ENCODE assay signal across 8 cellular contexts in genomic region chr5:112995764-112996618, GRCh38. TPM values are rescaled to one million over a fixed set of nuclear protein-coding genes. Genes with fewer than 3 reads are reported as not detected.
A peak's percentile ranks its signal among the peaks of the same experiment; 100 is the strongest.
DNase-seq lines count a peak whose midpoint lies in the region; ATAC-seq, FAIRE-seq and TF ChIP-seq lines count a peak whose summit lies in the region.

No MANE protein-coding gene starts in this region.

- intact Hi-C loops in right cardiac atrium (cut with DNase I), result loop anchor here in 3 of 4 donors (5.0 to 10.0 kb wide), 6 partner anchors 209 to 611 kb away; partner anchors contain the start of gene YTHDC2 (in 2 of the 3)
- intact Hi-C loops in gastrocnemius medialis (cut with DNase I; ENCODE audit: low total_unique reads), result loop anchor here (5.0 to 10.0 kb wide), 3 partner anchors 299 to 516 kb away; partner anchors contain the start of gene YTHDC2

- TF ChIP-seq CTCF in GM12864 (IDR thresholded peaks at IDR 0.05; ENCODE audit: low read depth, low read length, missing control alignments) (peak; percentile 85), Loucy (conservative IDR thresholded peaks at IDR 0.05; ENCODE audit: low read length) (peak; percentile 69), gastrocnemius medialis (IDR thresholded peaks at IDR 0.05 in 4 of 5, conservative IDR thresholded peaks at IDR 0.05 in 1 of 5) (peak; percentile 61 to 87 (median 77))

- no peak overlapping the region for H3K9ac ChIP-seq in Loucy (ENCODE audit: low read depth, low read length, poor library complexity, severe bottlenecking)

- H3K4me2 ChIP-seq in Loucy (ENCODE audit: low read depth, low read length, poor library complexity, severe bottlenecking), result no peak overlapping the region

- H3K9me2 ChIP-seq in Loucy (replicated peaks; ENCODE audit: low read depth, low read length), result no peaks in the 10 kb centered on the region

- peaks cover 34% of the 10 kb centered on the region; the same call in 1 of the 2 replicates for H3K36me3 ChIP-seq in Loucy (ENCODE audit: insufficient read depth, low read length)
- H3K36me3 ChIP-seq in gastrocnemius medialis, result peaks cover 0 to 11% of the 10 kb centered on the region in 2 donors

- peak; percentile 94 for FAIRE-seq in H54 (lab: Jason Lieb, UNC)

- no peaks in the 10 kb centered on the region for H3F3A ChIP-seq in Loucy (ENCODE audit: low read depth)

- no peak for TF ChIP-seq POLR2A in H54 (IDR thresholded peaks at IDR 0.05; ENCODE audit: low read depth, low read length)
- TF ChIP-seq POLR2A in gastrocnemius medialis (IDR thresholded peaks at IDR 0.05), result no peak

- H3K27me3 ChIP-seq in Loucy (ENCODE audit: insufficient read depth, low read length, poor library complexity, severe bottlenecking) (no peaks in the 10 kb centered on the region), right cardiac atrium (ENCODE audit: control insufficient read depth, insufficient read depth) (no peaks in the 10 kb centered on the region), gastrocnemius medialis (no peaks in the 10 kb centered on the region)

- peaks cover 46% of the 10 kb centered on the region for H3K79me2 ChIP-seq in Loucy (ENCODE audit: insufficient read depth, low read length)

- in situ Hi-C loops in gastrocnemius medialis (cut with MboI; ENCODE audit: low sequenced_read_pairs in 4 of 4), result loop anchor here in 3 of 4 donors (25.0 kb wide), 3 partner anchors 516 to 591 kb away; partner anchors contain the start of gene YTHDC2 (in 2 of the 3)

- peak; percentile 80 to 84 for ATAC-seq in right cardiac atrium
- peak; percentile 80 to 91 for ATAC-seq in gastrocnemius medialis
- no peak for ATAC-seq in GM19324 (IDR thresholded peaks at IDR 0.05; ENCODE audit: low FRiP score, unreplicated experiment)

- no peak overlapping the region for H2AFZ ChIP-seq in Loucy (ENCODE audit: low read length)

- DNase-seq in GM12864 (ENCODE audit: low read depth), result no peak
- DNase-seq in H54 (ENCODE audit: insufficient read length, low spot score), result no peak
- peak; percentile 38 for DNase-seq in T-helper 22 cell (ENCODE audit: low read depth)
- DNase-seq in anterior cingulate cortex (lab: John Stamatoyannopoulos, UW), result peak in 53 of 58 donors; percentile 2 to 81 (median 34)
- peak; percentile 59 to 85 (median 74) for DNase-seq in right cardiac atrium
- peak; percentile 43 to 51 for DNase-seq in gastrocnemius medialis

- H3K4me3 ChIP-seq in GM12864 (ENCODE audit: low read depth, low read length) (no peak overlapping the region), Loucy (ENCODE audit: low read length, poor library complexity, severe bottlenecking) (no peak overlapping the region), right cardiac atrium (ENCODE audit: low read length) (no peak overlapping the region), gastrocnemius medialis (no peak overlapping the region)

- WGBS in right cardiac atrium, result 20% methylated on average over 7 of the region's 7 CpGs

- H4K20me1 ChIP-seq in Loucy (ENCODE audit: insufficient read depth, low read length, poor library complexity, severe bottlenecking), result peaks cover 6% of the 10 kb centered on the region

- H3K27ac ChIP-seq in right cardiac atrium (ENCODE audit: low read length) (no peak overlapping the region), gastrocnemius medialis (no peak overlapping the region)

- H3K4me1 ChIP-seq in Loucy (ENCODE audit: insufficient read depth, low read length, poor library complexity, severe bottlenecking) (no peaks in the 10 kb centered on the region), right cardiac atrium (ENCODE audit: control insufficient read depth, insufficient read depth, low read length) (no peaks in the 10 kb centered on the region), gastrocnemius medialis (peaks cover 0 to 13% of the 10 kb centered on the region in 2 donors)

- H3K9me3 ChIP-seq in Loucy (ENCODE audit: insufficient read depth, low read depth, low read length) (no peaks in the 10 kb centered on the region), right cardiac atrium (ENCODE audit: control insufficient read depth, low read length) (no peaks in the 10 kb centered on the region), gastrocnemius medialis (no peaks in the 10 kb centered on the region)

RNA-seq across cellular contexts. Expression of gene DCP2, which starts 19.4 kb away (rescaled TPM):
- total RNA-seq in right cardiac atrium (10 to 100 TPM; 23.2 to 26.7 (median 25.9) TPM), gastrocnemius medialis (10 to 100 TPM in 3 of 4 donors, 1 to 10 TPM in 1; 9.8 to 30.9 (median 27.2) TPM)
- 3.6 TPM for polyA plus RNA-seq in right cardiac atrium

Comparison
In these comparisons a context has a peak if more than half of its experiments do, and no peak if none do; other contexts are left out.
1. DNase-seq: peak in T-helper 22 cell (single experiment), anterior cingulate cortex (53 of 58), right cardiac atrium (3 of 3) and gastrocnemius medialis (2 of 2); none in GM12864 (single experiment) and H54 (single experiment).
2. Peak in every context shown above with its lines, with median percentiles within 50 percentile points of each other: CTCF ChIP-seq.